Comparison of ENCODE assay signal across 8 cellular contexts in the genomic region with DNA sequence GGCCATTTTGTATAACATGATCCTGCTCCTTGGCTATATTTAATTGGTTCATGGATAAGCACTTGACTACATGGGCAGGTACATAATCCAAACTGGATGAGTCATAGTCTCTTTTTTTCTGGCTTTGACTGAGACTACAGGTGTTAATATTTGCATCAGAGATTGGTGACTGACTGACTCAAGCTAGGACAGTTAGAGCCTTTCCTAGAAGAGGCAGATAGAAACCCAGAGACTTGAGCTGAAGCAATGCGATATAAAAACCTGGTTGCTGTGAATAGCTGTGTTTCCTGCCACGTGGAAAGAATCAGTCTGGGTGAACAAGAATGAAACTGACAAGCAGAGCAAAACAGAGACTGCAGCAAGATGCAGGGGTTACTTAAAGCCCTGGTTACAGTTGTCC.
DNase-seq lines count a peak whose midpoint lies in the region; ATAC-seq and TF ChIP-seq lines count a peak whose summit lies in the region.

No MANE protein-coding gene starts in this region.

- 39 to 44% (median 41%) methylated on average over 2 of the region's 2 CpGs for WGBS in psoas muscle, 3 donors

- ATAC-seq in HG02678 (IDR thresholded peaks at IDR 0.05; ENCODE audit: unreplicated experiment) (peak; percentile 90), psoas muscle (no peak)

- no peak for TF ChIP-seq CTCF in OCI-LY3 (IDR thresholded peaks at IDR 0.05; ENCODE audit: low read depth, low read length)
- TF ChIP-seq CTCF in psoas muscle (IDR thresholded peaks at IDR 0.05), result no peak

- H3K36me3 ChIP-seq in OCI-LY3 (replicated peaks; ENCODE audit: low read depth, low read length) (no peaks in the 10 kb centered on the region), psoas muscle (ENCODE audit: insufficient read depth in 1 of 2, low read depth in 1 of 2) (no peaks in the 10 kb centered on the region)

- DNase-seq in activated naive CD4-positive, alpha-beta T cell treated with Interleukin-2 at 50 U/mL for 16 hours, result peak; percentile 24
- DNase-seq in activated naive CD4-positive, alpha-beta T cell (lab: John Stamatoyannopoulos, UW), result no peak
- peak in 2 of 3 donors; percentile 22 to 51 for DNase-seq in stimulated activated CD4-positive, alpha-beta T cell treated with anti-CD3 and anti-CD28 coated beads, TNF-alpha, amount 100 ng/mL, for 48 hours (ENCODE audit: low read depth in 3 of 3)
- DNase-seq in psoas muscle, result no peak
- DNase-seq in NCI-H187 (lab: John Stamatoyannopoulos, UW), result no peak
- no peak for DNase-seq in GM03348 (ENCODE audit: low spot score)

- peak overlapping the region; percentile 44 for H3K4me2 ChIP-seq in OCI-LY3 (ENCODE audit: low read length)

- peaks cover 4% of the 10 kb centered on the region; the same call in 1 of the 2 replicates for H3K9me3 ChIP-seq in OCI-LY3 (ENCODE audit: insufficient read depth, low read length)
- H3K9me3 ChIP-seq in psoas muscle, result peaks cover 6% of the 10 kb centered on the region

- H3K27ac ChIP-seq in OCI-LY3 (ENCODE audit: low read length), result peak overlapping the region; percentile 46; the same call in 1 of the 2 replicates
- H3K27ac ChIP-seq in psoas muscle, result no peak overlapping the region

- no peaks in the 10 kb centered on the region for H3K79me2 ChIP-seq in OCI-LY3 (ENCODE audit: low read length)

- no peak overlapping the region for H3K9ac ChIP-seq in OCI-LY3 (ENCODE audit: low read length)

- peak overlapping the region; percentile 36; the same call in 1 of the 2 replicates for H2AFZ ChIP-seq in OCI-LY3 (ENCODE audit: low read depth, low read length)

- peaks cover 22% of the 10 kb centered on the region for H3K4me1 ChIP-seq in OCI-LY3 (ENCODE audit: low read length)
- H3K4me1 ChIP-seq in psoas muscle, result no peaks in the 10 kb centered on the region

- H3K4me3 ChIP-seq in OCI-LY3 (ENCODE audit: low read length) (0 out of 2 replicates have a peak overlapping the region, but pooled peaks have one; percentile 22), psoas muscle (no peak overlapping the region)

- intact Hi-C loops in psoas muscle (cut with DNase I), result no loop called here

- no peaks in the 10 kb centered on the region for H4K20me1 ChIP-seq in OCI-LY3 (ENCODE audit: insufficient read depth, low read length)

- no peaks in the 10 kb centered on the region for H3K27me3 ChIP-seq in OCI-LY3 (ENCODE audit: low read depth, low read length)
- H3K27me3 ChIP-seq in psoas muscle (ENCODE audit: insufficient read depth in 3 of 3, low read length in 2 of 3), result no peaks in the 10 kb centered on the region

Comparison
In these comparisons a context has a peak if more than half of its experiments do, and no peak if none do; other contexts are left out.
1. DNase-seq: peak in activated naive CD4-positive, alpha-beta T cell treated with Interleukin-2 at 50 U/mL for 16 hours (single experiment) and stimulated activated CD4-positive, alpha-beta T cell treated with anti-CD3 and anti-CD28 coated beads, TNF-alpha, amount 100 ng/mL, for 48 hours (2 of 3); none in activated naive CD4-positive, alpha-beta T cell (0 of 4), psoas muscle (0 of 2), NCI-H187 (0 of 2) and GM03348 (single experiment).